8 cellular contexts compared by ENCODE assay signal in genomic region chr11:87038235-87038960, GRCh38.
A peak's percentile ranks its signal among the peaks of the same experiment; 100 is the strongest.
DNase-seq lines count a peak whose midpoint lies in the region; ATAC-seq, FAIRE-seq and TF ChIP-seq lines count a peak whose summit lies in the region.

No MANE protein-coding gene starts in this region.

- H3K9me3 ChIP-seq in HEK293 (ENCODE audit: control insufficient read depth, insufficient read depth, low read depth, low read length) (no peaks in the 10 kb centered on the region), iPS-18a (ENCODE audit: control insufficient read depth, low read depth, low read length) (no peaks in the 10 kb centered on the region)

- H3K27ac ChIP-seq in HEK293 (ENCODE audit: extremely low read depth, low read depth, low read length): peak overlapping the region; percentile 73
- peak overlapping the region; percentile 74 for H3K27ac ChIP-seq in iPS-18a (ENCODE audit: low read length)

- peaks cover 37% of the 10 kb centered on the region for H3K4me1 Mint-ChIP-seq in activated naive CD8-positive, alpha-beta T cell treated with anti-CD3 and anti-CD28 coated beads, Interleukin-2, amount 50 U/mL, for 24 hours
- peaks cover 55% of the 10 kb centered on the region for H3K4me1 Mint-ChIP-seq in stimulated activated effector memory CD8-positive, alpha-beta T cell treated with anti-CD3 and anti-CD28 coated beads, Interleukin-12 subunit alpha, Interleukin-12 subunit beta, amount 100 ng/mL, for 72 hours

- peak overlapping the region; percentile 98 for H3K4me3 Mint-ChIP-seq in activated naive CD8-positive, alpha-beta T cell treated with anti-CD3 and anti-CD28 coated beads, Interleukin-2, amount 50 U/mL, for 24 hours
- peak overlapping the region; percentile 99 for H3K4me3 Mint-ChIP-seq in stimulated activated effector memory CD8-positive, alpha-beta T cell treated with anti-CD3 and anti-CD28 coated beads, Interleukin-12 subunit alpha, Interleukin-12 subunit beta, amount 100 ng/mL, for 72 hours

- H3K27ac Mint-ChIP-seq in activated naive CD8-positive, alpha-beta T cell treated with anti-CD3 and anti-CD28 coated beads, Interleukin-2, amount 50 U/mL, for 24 hours: peak overlapping the region; percentile 92
- H3K27ac Mint-ChIP-seq in stimulated activated effector memory CD8-positive, alpha-beta T cell treated with anti-CD3 and anti-CD28 coated beads, Interleukin-12 subunit alpha, Interleukin-12 subunit beta, amount 100 ng/mL, for 72 hours: peak overlapping the region; percentile 93

- no peaks in the 10 kb centered on the region for H3K27me3 ChIP-seq in iPS-18a (ENCODE audit: control insufficient read depth, insufficient read depth, low read length)

- no peak for ATAC-seq in activated naive CD8-positive, alpha-beta T cell treated with anti-CD3 and anti-CD28 coated beads, Interleukin-2, amount 50 U/mL, for 24 hours
- ATAC-seq in stimulated activated effector memory CD8-positive, alpha-beta T cell treated with anti-CD3 and anti-CD28 coated beads, Interleukin-12 subunit alpha, Interleukin-12 subunit beta, amount 100 ng/mL, for 72 hours: peak; percentile 9
- ATAC-seq in HG03457 (IDR thresholded peaks at IDR 0.05; ENCODE audit: unreplicated experiment): no peak

- TF ChIP-seq CTCF in AG04449 (IDR thresholded peaks at IDR 0.05; ENCODE audit: insufficient read depth, low read length, missing control alignments) (no peak), HEK293 (tag by site-specific recombination; IDR thresholded peaks at IDR 0.05) (no peak)

- H3K27me3 Mint-ChIP-seq in activated naive CD8-positive, alpha-beta T cell treated with anti-CD3 and anti-CD28 coated beads, Interleukin-2, amount 50 U/mL, for 24 hours: no peaks in the 10 kb centered on the region

- no peaks in the 10 kb centered on the region for H3K4me1 ChIP-seq in HEK293 (ENCODE audit: control insufficient read depth, insufficient read depth, low read length)
- peaks cover 47% of the 10 kb centered on the region for H3K4me1 ChIP-seq in iPS-18a (ENCODE audit: control insufficient read depth, low read depth, low read length)

- H3K36me3 ChIP-seq in HEK293 (ENCODE audit: control insufficient read depth in 2 of 2, insufficient read depth in 1 of 2, low read length in 2 of 2): peaks cover 2 to 4% of the 10 kb centered on the region in 2 experiments; a peak in 2 of 3 replicates
- H3K36me3 ChIP-seq in iPS-18a (ENCODE audit: control insufficient read depth, low read depth, low read length): no peaks in the 10 kb centered on the region

- no peaks in the 10 kb centered on the region for H3K9me3 Mint-ChIP-seq in activated naive CD8-positive, alpha-beta T cell treated with anti-CD3 and anti-CD28 coated beads, Interleukin-2, amount 50 U/mL, for 24 hours
- no peaks in the 10 kb centered on the region for H3K9me3 Mint-ChIP-seq in stimulated activated effector memory CD8-positive, alpha-beta T cell treated with anti-CD3 and anti-CD28 coated beads, Interleukin-12 subunit alpha, Interleukin-12 subunit beta, amount 100 ng/mL, for 72 hours

- H3K36me3 Mint-ChIP-seq in activated naive CD8-positive, alpha-beta T cell treated with anti-CD3 and anti-CD28 coated beads, Interleukin-2, amount 50 U/mL, for 24 hours (ENCODE audit: low read depth): peaks cover 5% of the 10 kb centered on the region
- peaks cover 4% of the 10 kb centered on the region for H3K36me3 Mint-ChIP-seq in stimulated activated effector memory CD8-positive, alpha-beta T cell treated with anti-CD3 and anti-CD28 coated beads, Interleukin-12 subunit alpha, Interleukin-12 subunit beta, amount 100 ng/mL, for 72 hours

- CTCF ChIA-PET in AG04449 (lab: Yijun Ruan, JAX): interaction anchor here (1.4 to 2.2 kb wide), 3 partner anchors 33 to 99 kb away, joined by 3 to 7 read pairs (median 4); no protein-coding TSS in a partner anchor
- CTCF ChIA-PET in HEK293 (lab: Yijun Ruan, JAX): interaction anchor here (0.6 to 1.3 kb wide), 4 partner anchors 37 to 133 kb away, joined by 3 to 4 read pairs (median 3); no protein-coding TSS in a partner anchor

- DNase-seq in AG04449 (ENCODE audit: low read depth, low spot score) (no peak), RCC 7860 (ENCODE audit: low spot score) (no peak), islet precursor cell (no peak)
- no peak for DNase-seq in activated naive CD8-positive, alpha-beta T cell treated with anti-CD3 and anti-CD28 coated beads, Interleukin-2, amount 50 U/mL, for 24 hours
- DNase-seq in stimulated activated effector memory CD8-positive, alpha-beta T cell treated with anti-CD3 and anti-CD28 coated beads, Interleukin-12 subunit alpha, Interleukin-12 subunit beta, amount 100 ng/mL, for 72 hours (ENCODE audit: low spot score in 2 of 2): no peak

- POLR2A ChIA-PET in AG04449 (lab: Yijun Ruan, JAX): interaction anchor here (0.7 kb wide), 1 partner anchor 25 kb away, joined by 4 read pairs; no protein-coding TSS in a partner anchor
- POLR2A ChIA-PET in HEK293 (lab: Yijun Ruan, JAX): interaction anchor here (0.5 to 2.6 kb wide), 6 partner anchors 12 to 135 kb away, joined by 3 to 15 read pairs (median 4); partner anchors contain the start of gene FZD4

- FAIRE-seq in RCC 7860 (lab: Jason Lieb, UNC): no peak

- peak overlapping the region; percentile 93 for H3K4me3 ChIP-seq in AG04449 (ENCODE audit: low read depth, low read length)
- peak overlapping the region; percentile 94 for H3K4me3 ChIP-seq in HEK293 (ENCODE audit: low read depth, low read length)
- H3K4me3 ChIP-seq in iPS-18a (ENCODE audit: low read length): peak overlapping the region; percentile 97

- H3K9ac ChIP-seq in iPS-18a (ENCODE audit: low read length): peak overlapping the region; percentile 76

TF ChIP-seq in HEK293, 187 proteins besides CTCF, POLR2A, EP300 and RAD21:
- TF ChIP-seq PRDM10 (tag by site-specific recombination; IDR thresholded peaks at IDR 0.05) (peak; percentile 67), SP7 (tag by site-specific recombination; IDR thresholded peaks at IDR 0.05) (no peak), ZNF335 (tag by site-specific recombination; conservative IDR thresholded peaks at IDR 0.05) (peak; percentile 80)
